In genomic region chr1:9181990-9182783, GRCh38 we compare ENCODE assay signal across 8 cellular contexts. TPM values are rescaled to one million over a fixed set of nuclear protein-coding genes. Genes with fewer than 3 reads are reported as not detected.
DNase-seq lines count a peak whose midpoint lies in the region; ATAC-seq and TF ChIP-seq lines count a peak whose summit lies in the region.

No MANE protein-coding gene starts in this region.

- H3K27ac Mint-ChIP-seq in CD4-positive, CD25-positive, alpha-beta regulatory T cell, result no peak overlapping the region
- no peak overlapping the region for H3K27ac Mint-ChIP-seq in effector memory CD8-positive, alpha-beta T cell

- peaks cover 20% of the 10 kb centered on the region for H3K4me1 ChIP-seq in CD4-positive, CD25-positive, alpha-beta regulatory T cell (ENCODE audit: control insufficient read depth, insufficient read depth, low read length, poor library complexity, severe bottlenecking)
- peaks cover 0 to 25% (median 4%) of the 10 kb centered on the region in 4 donors for H3K4me1 ChIP-seq in Peyer's patch
- peaks cover 11% of the 10 kb centered on the region for H3K4me1 ChIP-seq in mesodermal cell (ENCODE audit: control insufficient read depth, insufficient read depth, low read length, poor library complexity, severe bottlenecking)
- peaks cover 0 to 7% of the 10 kb centered on the region in 2 donors for H3K4me1 ChIP-seq in uterus

- peak overlapping the region; percentile 58 to 80 (median 69) for H3K4me3 Mint-ChIP-seq in CD4-positive, CD25-positive, alpha-beta regulatory T cell
- H3K4me3 Mint-ChIP-seq in effector memory CD8-positive, alpha-beta T cell, result peak overlapping the region; percentile 67 to 73

- H3K27ac ChIP-seq in CD4-positive, CD25-positive, alpha-beta regulatory T cell (ENCODE audit: insufficient read depth, low read length, poor library complexity, severe bottlenecking), result no peak overlapping the region
- peak overlapping the region; percentile 53 to 58 (median 54) for H3K27ac ChIP-seq in Peyer's patch
- H3K27ac ChIP-seq in mesodermal cell (ENCODE audit: low read depth, low read length, severe bottlenecking), result peak overlapping the region; percentile 69
- peak overlapping the region; percentile 71 to 75 for H3K27ac ChIP-seq in uterus

- intact Hi-C loops in uterus (cut with DNase I; ENCODE audit: low total_unique reads), result no loop called here

- TF ChIP-seq POLR2A in Peyer's patch (IDR thresholded peaks at IDR 0.05), result no peak
- TF ChIP-seq POLR2A in uterus (IDR thresholded peaks at IDR 0.05), result no peak

- peaks cover 0 to 1% (median 0%) of the 10 kb centered on the region in 7 donors for H3K9me3 Mint-ChIP-seq in CD4-positive, CD25-positive, alpha-beta regulatory T cell
- no peaks in the 10 kb centered on the region for H3K9me3 Mint-ChIP-seq in effector memory CD8-positive, alpha-beta T cell

- peaks cover 5% of the 10 kb centered on the region for H3K27me3 ChIP-seq in CD4-positive, CD25-positive, alpha-beta regulatory T cell (ENCODE audit: control insufficient read depth, insufficient read depth, low read length)
- H3K27me3 ChIP-seq in Peyer's patch (no peaks in the 10 kb centered on the region), uterus (no peaks in the 10 kb centered on the region)

- peak in 1 of 3 donors; percentile 64 for DNase-seq in CD4-positive, CD25-positive, alpha-beta regulatory T cell
- DNase-seq in Peyer's patch, result peak in 2 of 3 donors; percentile 63 to 71
- DNase-seq in effector memory CD8-positive, alpha-beta T cell, result no peak
- DNase-seq in uterus, result peak in 1 of 2 donors; percentile 61

- H3K4me3 ChIP-seq in CD4-positive, CD25-positive, alpha-beta regulatory T cell (ENCODE audit: low read depth, low read length), result peak overlapping the region; percentile 68
- H3K4me3 ChIP-seq in Peyer's patch, result peak overlapping the region; percentile 53 to 80 (median 60)
- peak overlapping the region; percentile 89 for H3K4me3 ChIP-seq in mesodermal cell (ENCODE audit: extremely low read depth, insufficient read depth, low read length, poor library complexity, severe bottlenecking)
- H3K4me3 ChIP-seq in uterus, result peak overlapping the region; percentile 73 to 80

- no peaks in the 10 kb centered on the region for H3K36me3 ChIP-seq in CD4-positive, CD25-positive, alpha-beta regulatory T cell (ENCODE audit: control insufficient read depth, insufficient read depth, low read length)
- H3K36me3 ChIP-seq in Peyer's patch, result no peaks in the 10 kb centered on the region
- H3K36me3 ChIP-seq in mesodermal cell (ENCODE audit: control insufficient read depth, insufficient read depth, low read length), result peaks cover 57% of the 10 kb centered on the region
- no peaks in the 10 kb centered on the region for H3K36me3 ChIP-seq in uterus

- ATAC-seq in CD4-positive, CD25-positive, alpha-beta regulatory T cell (ENCODE audit: low read depth in 2 of 2), result peak in 1 of 2 donors; percentile 13
- peak; percentile 47 for ATAC-seq in GM19372 (IDR thresholded peaks at IDR 0.05; ENCODE audit: low read depth, unreplicated experiment)
- ATAC-seq in effector memory CD8-positive, alpha-beta T cell (replicated peaks), result no peak
- no peak for ATAC-seq in HG03342 (IDR thresholded peaks at IDR 0.05; ENCODE audit: unreplicated experiment)
- no peak for ATAC-seq in GM19351 (IDR thresholded peaks at IDR 0.05; ENCODE audit: unreplicated experiment)

- H3K36me3 Mint-ChIP-seq in CD4-positive, CD25-positive, alpha-beta regulatory T cell, result no peaks in the 10 kb centered on the region
- no peaks in the 10 kb centered on the region for H3K36me3 Mint-ChIP-seq in effector memory CD8-positive, alpha-beta T cell (ENCODE audit: insufficient read depth)

- no peaks in the 10 kb centered on the region for H3K9me3 ChIP-seq in CD4-positive, CD25-positive, alpha-beta regulatory T cell (ENCODE audit: control insufficient read depth in 2 of 2, low read length in 2 of 2)
- no peaks in the 10 kb centered on the region for H3K9me3 ChIP-seq in Peyer's patch
- H3K9me3 ChIP-seq in mesodermal cell (ENCODE audit: control insufficient read depth, low read length), result no peaks in the 10 kb centered on the region
- H3K9me3 ChIP-seq in uterus, result no peaks in the 10 kb centered on the region

- H3K4me1 Mint-ChIP-seq in CD4-positive, CD25-positive, alpha-beta regulatory T cell, result peaks cover 0 to 19% (median 9%) of the 10 kb centered on the region in 4 donors
- peaks cover 2 to 8% of the 10 kb centered on the region in 2 donors for H3K4me1 Mint-ChIP-seq in effector memory CD8-positive, alpha-beta T cell (ENCODE audit: low read depth in 2 of 2)

- peaks cover 33% of the 10 kb centered on the region for H3K27me3 Mint-ChIP-seq in CD4-positive, CD25-positive, alpha-beta regulatory T cell
- peaks cover 14 to 45% of the 10 kb centered on the region in 2 donors for H3K27me3 Mint-ChIP-seq in effector memory CD8-positive, alpha-beta T cell

- WGBS in mesodermal cell (ENCODE audit: insufficient coverage in 2 of 2), 2 experiments, result 2% methylated on average over 58 to 75 of the region's 83 CpGs

- TF ChIP-seq CTCF in Peyer's patch (IDR thresholded peaks at IDR 0.05), result peak in 3 of 6 experiments; percentile 24 to 37 (median 29)
- peak in 2 of 4 experiments; percentile 29 to 34 for TF ChIP-seq CTCF in uterus (IDR thresholded peaks at IDR 0.05)

RNA-seq across cellular contexts. Expression of gene H6PD, which starts 52.4 kb away (rescaled TPM):
- total RNA-seq in CD4-positive, CD25-positive, alpha-beta regulatory T cell, result 19.4 TPM
- polyA plus RNA-seq in CD4-positive, CD25-positive, alpha-beta regulatory T cell, result 1 to 10 TPM; 7.8 to 10.0 (median 8.8) TPM
- total RNA-seq in Peyer's patch (10 to 100 TPM; 23.1 to 72.9 (median 37.2) TPM), uterus (100 to 1,000 TPM in 1 of 4 donors, 10 to 100 TPM in 3; 28.4 to 107 (median 49.7) TPM)
- polyA plus RNA-seq in mesodermal cell (2013, experiment 1 of 2), result 15.0 TPM
- 13.4 TPM for polyA plus RNA-seq in mesodermal cell (2013, experiment 2 of 2)

RNA-seq across cellular contexts. Expression of gene GPR157, which starts 53.3 kb away (rescaled TPM):
- 2.1 TPM for total RNA-seq in CD4-positive, CD25-positive, alpha-beta regulatory T cell
- 1 to 10 TPM in 2 of 4 donors, under 1 TPM in 2; 0.92 to 1.5 (median 1.1) TPM for polyA plus RNA-seq in CD4-positive, CD25-positive, alpha-beta regulatory T cell
- total RNA-seq in Peyer's patch, result 100 to 1,000 TPM in 1 of 4 donors, 10 to 100 TPM in 2, 1 to 10 TPM in 1; 3.3 to 208 (median 10.4) TPM
- polyA plus RNA-seq in mesodermal cell (2013, experiment 1 of 2), result 2.2 TPM
- 3.9 TPM for polyA plus RNA-seq in mesodermal cell (2013, experiment 2 of 2)
- total RNA-seq in uterus, result 10 to 100 TPM in 1 of 4 donors, 1 to 10 TPM in 2, under 1 TPM in 1; 0.59 to 10.7 (median 2.2) TPM

Comparison
In these comparisons a context has a peak if more than half of its experiments do, and no peak if none do; other contexts are left out.
1. DNase-seq: peak in Peyer's patch (2 of 3); none in effector memory CD8-positive, alpha-beta T cell (0 of 3).
2. Peak in every context shown above with its lines, with median percentiles within 50 percentile points of each other: H3K4me3 ChIP-seq.